17 cellular contexts compared by ENCODE assay signal in genomic region chr10:1462994-1463633, GRCh38.
"Had no signal": no experiment of that assay in that cellular context is flagged by ENCODE, and none has a peak within 500 bp of the region (broad histone marks: within the 10 kb centered on the region; RNA-seq: fewer than 3 reads in every experiment).

No MANE protein-coding gene starts in this region.

- H3K27ac Mint-ChIP-seq: T-helper 1 cell treated with Interleukin-12 subunit alpha and Interleukin-12 subunit beta and Interleukin-4 antibody, amounts not matched to agents 30 μg/mL and 1 μg/mL, for 36 hours had no signal

- H3K4me1 Mint-ChIP-seq: activated naive CD4-positive, alpha-beta T cell treated with anti-CD3 and anti-CD28 coated beads, Interleukin-2, amount 50 U/mL, for 24 hours had no signal

- H3K4me1 ChIP-seq: body of pancreas, right lobe of liver, thyroid gland, uterus had no signal

- H3K27ac ChIP-seq: body of pancreas, coronary artery, right lobe of liver, thyroid gland, uterus, WERI-Rb-1 had no signal

- H3K36me3 ChIP-seq: right lobe of liver, thyroid gland, uterus, WERI-Rb-1 had no signal

- DNase-seq: activated CD4-positive, alpha-beta T cell treated with anti-CD3 and anti-CD28 coated beads, Interleukin-2, amount 50 U/mL, for 48 hours; activated effector memory CD4-positive, alpha-beta T cell treated with Interleukin-2 at 50 U/mL for 16 hours; activated T-cell treated with anti-CD3 and anti-CD28 coated beads, Interleukin-2, amount 50 U/mL, for 4 hours; amygdala; body of pancreas; caudate nucleus; effector CD4-positive, alpha-beta T cell; foreskin fibroblast; kidney glomerular epithelial cell; right lobe of liver; stimulated activated CD4-positive, alpha-beta T cell treated with anti-CD3 and anti-CD28 coated beads, Interleukin-1b, Interleukin-23, amount 100 ng/mL, for 48 hours; thyroid gland; uterus; WERI-Rb-1 had no signal

- H3K36me3 Mint-ChIP-seq: activated naive CD4-positive, alpha-beta T cell treated with anti-CD3 and anti-CD28 coated beads, Interleukin-2, amount 50 U/mL, for 24 hours had no signal

- H3K9me3 Mint-ChIP-seq: activated naive CD4-positive, alpha-beta T cell treated with anti-CD3 and anti-CD28 coated beads, Interleukin-2, amount 50 U/mL, for 24 hours; activated T-cell treated with anti-CD3 and anti-CD28 coated beads, Interleukin-2, amount 50 U/mL, for 4 hours; T-helper 1 cell treated with Interleukin-12 subunit alpha and Interleukin-12 subunit beta and Interleukin-4 antibody, amounts not matched to agents 30 μg/mL and 1 μg/mL, for 36 hours had no signal

- H3K9me3 ChIP-seq: body of pancreas, right lobe of liver, thyroid gland, uterus had no signal

- ATAC-seq: activated T-cell treated with anti-CD3 and anti-CD28 coated beads, Interleukin-2, amount 50 U/mL, for 4 hours; body of pancreas; right lobe of liver had no signal

- H3K4me3 Mint-ChIP-seq: activated naive CD4-positive, alpha-beta T cell treated with anti-CD3 and anti-CD28 coated beads, Interleukin-2, amount 50 U/mL, for 24 hours; activated T-cell treated with anti-CD3 and anti-CD28 coated beads, Interleukin-2, amount 50 U/mL, for 4 hours; T-helper 1 cell treated with Interleukin-12 subunit alpha and Interleukin-12 subunit beta and Interleukin-4 antibody, amounts not matched to agents 30 μg/mL and 1 μg/mL, for 36 hours had no signal

- H3K27me3 ChIP-seq: body of pancreas, right lobe of liver, thyroid gland, uterus had no signal

- H3K4me3 ChIP-seq: body of pancreas, coronary artery, right lobe of liver, thyroid gland, uterus had no signal
